Comparison of ENCODE assay signal across 8 cellular contexts in genomic region chr19:41409288-41409687, GRCh38. TPM values are rescaled to one million over a fixed set of nuclear protein-coding genes. Genes with fewer than 3 reads are reported as not detected.
DNase-seq lines count a peak whose midpoint lies in the region; FAIRE-seq and TF ChIP-seq lines count a peak whose summit lies in the region.

No MANE protein-coding gene starts in this region.

- peak overlapping the region; percentile 18 for H3K4me3 Mint-ChIP-seq in Calu3 (ENCODE audit: low read depth, unreplicated experiment)

- DNase-seq in Calu3 (peak; percentile 71), NCI-H2196 (lab: John Stamatoyannopoulos, UW; ENCODE audit: unreplicated experiment) (peak; percentile 58), endothelial cell of umbilical vein (ENCODE audit: low read depth, low spot score) (peak; percentile 15), inferior parietal cortex (ENCODE audit: extremely low spot score) (no peak), NCI-H2171 treated with DMSO at 0.1 percent for 48 hours (lab: John Stamatoyannopoulos, UW) (no peak), posterior cingulate gyrus (no peak), SKM-1 treated with dmso at 0.1 percent for 144 hours (lab: John Stamatoyannopoulos, UW; ENCODE audit: unreplicated experiment) (no peak)

- H3K9me1 ChIP-seq in endothelial cell of umbilical vein (replicated peaks; ENCODE audit: control insufficient read depth, extremely low read depth, insufficient read depth, low read length) = no peaks in the 10 kb centered on the region

- CTCF ChIA-PET in Calu3 (lab: Charles Lee) = interaction anchor here (0.6 to 2.1 kb wide), 9 partner anchors 18 to 161 kb away, joined by 3 to 7 read pairs (median 4); partner anchors contain the start of genes B3GNT8, B9D2, DMAC2 and ERICH4
- CTCF ChIA-PET in endothelial cell of umbilical vein (lab: Charles Lee) = interaction anchor here (1.4 to 4.0 kb wide), 4 partner anchors 8 to 39 kb away, joined by 4 to 20 read pairs (median 10); partner anchors contain the start of gene DMAC2

- H3K4me2 ChIP-seq in endothelial cell of umbilical vein (ENCODE audit: insufficient read depth, low read length) = no peak overlapping the region

- no peaks in the 10 kb centered on the region for H3K27me3 ChIP-seq in endothelial cell of umbilical vein (ENCODE audit: control insufficient read depth in 2 of 2, insufficient read depth in 2 of 2, low read length in 2 of 2)
- H3K27me3 ChIP-seq in muscle layer of duodenum (ENCODE audit: low read depth, low read length) = no peaks in the 10 kb centered on the region

- no peaks in the 10 kb centered on the region for H3K36me3 Mint-ChIP-seq in Calu3 (ENCODE audit: insufficient read depth, unreplicated experiment)

- no peaks in the 10 kb centered on the region for H3K79me2 ChIP-seq in endothelial cell of umbilical vein (ENCODE audit: control insufficient read depth, insufficient read depth, low read length)

- dilution Hi-C loops in endothelial cell of umbilical vein (cut with MboI; ENCODE audit: extremely low pct_ligation_motif_present, low sequenced_read_pairs) = no loop called here

- TF ChIP-seq CTCF in Calu3 (IDR thresholded peaks at IDR 0.05; ENCODE audit: unreplicated experiment) = no peak
- TF ChIP-seq CTCF in endothelial cell of umbilical vein (IDR thresholded peaks at IDR 0.05; ENCODE audit: extremely low read depth in 1 of 2, insufficient read depth in 1 of 2, low read depth in 1 of 2, low read length in 2 of 2) = no peak

- BruUV-seq in Calu3 (replicated peaks; lab: Mats Ljungman, UMichigan) (no TSS peak), endothelial cell of umbilical vein (replicated peaks; lab: Mats Ljungman, UMichigan) (no TSS peak)

- intact Hi-C loops in Calu3 (cut with micrococcal nuclease; ENCODE audit: unreplicated experiment) (no loop called here), endothelial cell of umbilical vein (cut with micrococcal nuclease) (loop anchor here (1.0 kb wide), 1 partner anchor 8 kb away; no protein-coding TSS in a partner anchor), posterior cingulate gyrus (cut with DNase I) (no loop called here)

- H3K4me3 ChIP-seq in endothelial cell of umbilical vein (replicated peaks in 1 of 3; ENCODE audit: insufficient read depth in 1 of 3, low read depth in 1 of 3, low read length in 3 of 3) (no peak overlapping the region), muscle layer of duodenum (ENCODE audit: low read depth in 1 of 2, low read length in 2 of 2) (no peak overlapping the region)

- peak; percentile 47 for FAIRE-seq in endothelial cell of umbilical vein (lab: Jason Lieb, UNC)

- peak overlapping the region; percentile 79 for H3K27ac Mint-ChIP-seq in Calu3 (ENCODE audit: unreplicated experiment)

- TF ChIP-seq POLR2A in endothelial cell of umbilical vein (IDR thresholded peaks at IDR 0.05; ENCODE audit: low read depth, low read length) = no peak

- no peaks in the 10 kb centered on the region for H3K9me3 Mint-ChIP-seq in Calu3 (ENCODE audit: low read depth, unreplicated experiment)

- H3K36me3 ChIP-seq in endothelial cell of umbilical vein (ENCODE audit: control insufficient read depth in 2 of 2, extremely low read depth in 1 of 2, insufficient read depth in 2 of 2, low read length in 2 of 2) = peaks cover 0 to 9% of the 10 kb centered on the region in 2 experiments
- H3K36me3 ChIP-seq in muscle layer of duodenum (ENCODE audit: control insufficient read depth in 1 of 2, insufficient read depth in 2 of 2, low read length in 2 of 2) = peaks cover 15 to 31% of the 10 kb centered on the region in 2 donors

- no peaks in the 10 kb centered on the region for H3K9me3 ChIP-seq in endothelial cell of umbilical vein (replicated peaks; ENCODE audit: control insufficient read depth, insufficient read depth, low read length)
- no peaks in the 10 kb centered on the region for H3K9me3 ChIP-seq in muscle layer of duodenum (ENCODE audit: control insufficient read depth in 1 of 2, low read length in 2 of 2)

- H3K27me3 Mint-ChIP-seq in Calu3 (ENCODE audit: unreplicated experiment) = no peaks in the 10 kb centered on the region

- H4K20me1 ChIP-seq in endothelial cell of umbilical vein (replicated peaks; ENCODE audit: control insufficient read depth, extremely low read depth, insufficient read depth, low read length) = no peaks in the 10 kb centered on the region

- POLR2A ChIA-PET in endothelial cell of umbilical vein (lab: Charles Lee) = no interaction called here

- H3K4me1 ChIP-seq in endothelial cell of umbilical vein (ENCODE audit: control insufficient read depth, extremely low read depth, insufficient read depth, low read length) (peaks cover 12% of the 10 kb centered on the region), muscle layer of duodenum (ENCODE audit: control insufficient read depth in 1 of 2, insufficient read depth in 2 of 2, low read length in 2 of 2) (peaks cover 2 to 18% of the 10 kb centered on the region in 2 donors)

- no peak overlapping the region for H3K27ac ChIP-seq in endothelial cell of umbilical vein (ENCODE audit: insufficient read depth, low read depth, low read length)
- peak overlapping the region; percentile 33 for H3K27ac ChIP-seq in muscle layer of duodenum (ENCODE audit: low read length)

- H2AFZ ChIP-seq in endothelial cell of umbilical vein (ENCODE audit: low read depth, low read length) = no peak overlapping the region

- H3K9ac ChIP-seq in endothelial cell of umbilical vein (replicated peaks; ENCODE audit: extremely low read depth, insufficient read depth, low read length) = no peak overlapping the region

- H3K4me1 Mint-ChIP-seq in Calu3 (ENCODE audit: low read depth, unreplicated experiment) = peaks cover 19% of the 10 kb centered on the region

TF ChIP-seq in endothelial cell of umbilical vein, 7 proteins besides CTCF, POLR2A, EP300 and RAD21:
- TF ChIP-seq GATA2 (IDR thresholded peaks at IDR 0.05; ENCODE audit: insufficient read depth, insufficient read length, low read depth, low read length) (no peak), FOS (IDR thresholded peaks at IDR 0.05; ENCODE audit: borderline replicate concordance, insufficient read depth, low read length) (peak; percentile 25)

RNA-seq across cellular contexts. Expression of gene BCKDHA, which starts 11.7 kb away (rescaled TPM):
- total RNA-seq in Calu3 (2022) (19.8 and 25.2 TPM in 2 replicates), endothelial cell of umbilical vein (12.9 and 16.5 TPM in 2 replicates)
- 50.4 and 63.6 TPM in 2 replicates for polyA plus RNA-seq in endothelial cell of umbilical vein
- polyA plus RNA-seq in endothelial cell of umbilical vein (2011; cell fraction: cytosol; rRNA removed) = 24.8 and 32.7 TPM in 2 replicates
- 20.3 and 25.9 TPM in 2 replicates for polyA plus RNA-seq in endothelial cell of umbilical vein (2011; cell fraction: nucleus; rRNA removed)
- 10.6 and 29.3 TPM in 2 replicates for polyA plus RNA-seq in endothelial cell of umbilical vein (2012)
- polyA minus RNA-seq in endothelial cell of umbilical vein = 17.0 and 19.4 TPM in 2 replicates
- polyA minus RNA-seq in endothelial cell of umbilical vein (2011; cell fraction: cytosol; rRNA and poly(A)+ RNA removed) = 32.4 TPM
- polyA minus RNA-seq in endothelial cell of umbilical vein (2011; cell fraction: nucleus; rRNA and poly(A)+ RNA removed) = 11.6 and 23.5 TPM in 2 replicates

RNA-seq across cellular contexts. Expression of gene EXOSC5, which starts 12.1 kb away (rescaled TPM):
- 44.7 and 49.5 TPM in 2 replicates for total RNA-seq in Calu3 (2022)
- 13.8 and 14.0 TPM in 2 replicates for total RNA-seq in endothelial cell of umbilical vein
- 20.9 and 24.0 TPM in 2 replicates for polyA plus RNA-seq in endothelial cell of umbilical vein
- 20.1 and 23.0 TPM in 2 replicates for polyA plus RNA-seq in endothelial cell of umbilical vein (2011; cell fraction: cytosol; rRNA removed)
- 9.1 and 9.4 TPM in 2 replicates for polyA plus RNA-seq in endothelial cell of umbilical vein (2011; cell fraction: nucleus; rRNA removed)
- polyA plus RNA-seq in endothelial cell of umbilical vein (2012) = 16.0 and 19.5 TPM in 2 replicates
- polyA minus RNA-seq in endothelial cell of umbilical vein = 3.8 and 5.5 TPM in 2 replicates
- 19.0 TPM for polyA minus RNA-seq in endothelial cell of umbilical vein (2011; cell fraction: cytosol; rRNA and poly(A)+ RNA removed)
- polyA minus RNA-seq in endothelial cell of umbilical vein (2011; cell fraction: nucleus; rRNA and poly(A)+ RNA removed) = 3.1 and 3.6 TPM in 2 replicates

RNA-seq across cellular contexts. Expression of gene B3GNT8, which starts 17.9 kb away (rescaled TPM):
- total RNA-seq in Calu3 (2022) = 0.19 TPM in 1 of 2 replicates, not detected in the other
- 6.5 and 7.6 TPM in 2 replicates for total RNA-seq in endothelial cell of umbilical vein
- 3.6 and 4.1 TPM in 2 replicates for polyA plus RNA-seq in endothelial cell of umbilical vein
- polyA plus RNA-seq in endothelial cell of umbilical vein (2011; cell fraction: cytosol; rRNA removed) = 1.7 and 1.9 TPM in 2 replicates
- 0.61 and 1.1 TPM in 2 replicates for polyA plus RNA-seq in endothelial cell of umbilical vein (2011; cell fraction: nucleus; rRNA removed)
- 4.0 and 4.3 TPM in 2 replicates for polyA plus RNA-seq in endothelial cell of umbilical vein (2012)
- 0.70 and 1.8 TPM in 2 replicates for polyA minus RNA-seq in endothelial cell of umbilical vein
- polyA minus RNA-seq in endothelial cell of umbilical vein (2011; cell fraction: cytosol; rRNA and poly(A)+ RNA removed) = not detected
- polyA minus RNA-seq in endothelial cell of umbilical vein (2011; cell fraction: nucleus; rRNA and poly(A)+ RNA removed) = 1.3 and 1.5 TPM in 2 replicates

RNA-seq across cellular contexts. Expression of gene DMAC2, which starts 30.4 kb away (rescaled TPM):
- total RNA-seq in Calu3 (2022) (50.5 and 50.8 TPM in 2 replicates), endothelial cell of umbilical vein (63.2 and 65.4 TPM in 2 replicates)
- 124 and 137 TPM in 2 replicates for polyA plus RNA-seq in endothelial cell of umbilical vein
- polyA plus RNA-seq in endothelial cell of umbilical vein (2011; cell fraction: cytosol; rRNA removed) = 110 and 114 TPM in 2 replicates
- polyA plus RNA-seq in endothelial cell of umbilical vein (2011; cell fraction: nucleus; rRNA removed) = 48.6 and 56.2 TPM in 2 replicates
- 68.5 and 73.4 TPM in 2 replicates for polyA plus RNA-seq in endothelial cell of umbilical vein (2012)
- 63.9 and 76.2 TPM in 2 replicates for polyA minus RNA-seq in endothelial cell of umbilical vein
- 22.8 TPM for polyA minus RNA-seq in endothelial cell of umbilical vein (2011; cell fraction: cytosol; rRNA and poly(A)+ RNA removed)
- polyA minus RNA-seq in endothelial cell of umbilical vein (2011; cell fraction: nucleus; rRNA and poly(A)+ RNA removed) = 14.6 and 16.3 TPM in 2 replicates

RNA-seq across cellular contexts. Expression of gene TMEM91, which starts 33.0 kb away (rescaled TPM):
- total RNA-seq in Calu3 (2022) (3.9 and 5.0 TPM in 2 replicates), endothelial cell of umbilical vein (13.2 and 15.8 TPM in 2 replicates)
- polyA plus RNA-seq in endothelial cell of umbilical vein = 9.0 and 12.0 TPM in 2 replicates
- polyA plus RNA-seq in endothelial cell of umbilical vein (2011; cell fraction: cytosol; rRNA removed) = 6.5 and 6.9 TPM in 2 replicates
- 23.0 and 25.8 TPM in 2 replicates for polyA plus RNA-seq in endothelial cell of umbilical vein (2011; cell fraction: nucleus; rRNA removed)
- 9.3 and 18.2 TPM in 2 replicates for polyA plus RNA-seq in endothelial cell of umbilical vein (2012)
- 5.6 and 11.3 TPM in 2 replicates for polyA minus RNA-seq in endothelial cell of umbilical vein
- not detected for polyA minus RNA-seq in endothelial cell of umbilical vein (2011; cell fraction: cytosol; rRNA and poly(A)+ RNA removed)
- 10.9 and 15.4 TPM in 2 replicates for polyA minus RNA-seq in endothelial cell of umbilical vein (2011; cell fraction: nucleus; rRNA and poly(A)+ RNA removed)

Comparison
In these comparisons a context has a peak if more than half of its experiments do, and no peak if none do; other contexts are left out.
1. DNase-seq: peak in Calu3 (single experiment), NCI-H2196 (single experiment) and endothelial cell of umbilical vein (single experiment); none in inferior parietal cortex (single experiment), NCI-H2171 treated with DMSO at 0.1 percent for 48 hours (single experiment), posterior cingulate gyrus (0 of 10) and SKM-1 treated with dmso at 0.1 percent for 144 hours (single experiment).